ENCODE assay signal across 1 cellular context in the genomic region with DNA sequence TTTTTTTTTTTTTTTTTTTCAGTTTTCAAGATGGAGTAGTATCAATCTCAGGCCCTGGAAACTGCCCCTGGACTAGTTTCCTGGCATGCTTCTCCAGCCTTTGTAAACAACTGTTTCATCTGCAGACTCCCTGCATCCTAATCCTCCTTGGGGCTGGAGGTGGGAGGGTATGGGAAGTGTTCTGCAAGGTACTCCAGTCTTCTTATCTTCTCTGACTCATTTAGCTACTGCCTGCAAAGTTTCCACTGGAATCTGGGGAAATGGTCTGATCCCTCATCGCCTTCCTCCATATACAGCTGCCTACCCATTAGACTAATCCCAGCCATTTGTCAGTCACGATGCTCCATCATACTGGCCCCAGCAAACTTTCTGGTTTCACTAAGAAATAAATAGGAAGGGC.
A peak's percentile ranks its signal among the peaks of the same experiment; 100 is the strongest.
TF ChIP-seq lines count a peak whose summit lies in the region.

No MANE protein-coding gene starts in this region.

TF ChIP-seq in IMR-90, 13 proteins besides CTCF, POLR2A, EP300 and RAD21:
- TF ChIP-seq BHLHE40 (IDR thresholded peaks at IDR 0.05; ENCODE audit: low read depth, low read length) (peak; percentile 26; the same call in 1 of the 2 replicates), CEBPB (IDR thresholded peaks at IDR 0.05; ENCODE audit: low read depth, low read length) (0 out of 2 replicates have a peak, but pooled peaks have one; percentile 9), CHD1 (IDR thresholded peaks at IDR 0.05; ENCODE audit: low read depth, low read length) (no peak), RCOR1 (IDR thresholded peaks at IDR 0.05; ENCODE audit: insufficient replicate concordance, low read length) (no peak), FOS (IDR thresholded peaks at IDR 0.05; ENCODE audit: low read depth, low read length) (0 out of 2 replicates have a peak, but pooled peaks have one; percentile 15)
